ENCODE assay signal across 23 cellular contexts in the genomic region with DNA sequence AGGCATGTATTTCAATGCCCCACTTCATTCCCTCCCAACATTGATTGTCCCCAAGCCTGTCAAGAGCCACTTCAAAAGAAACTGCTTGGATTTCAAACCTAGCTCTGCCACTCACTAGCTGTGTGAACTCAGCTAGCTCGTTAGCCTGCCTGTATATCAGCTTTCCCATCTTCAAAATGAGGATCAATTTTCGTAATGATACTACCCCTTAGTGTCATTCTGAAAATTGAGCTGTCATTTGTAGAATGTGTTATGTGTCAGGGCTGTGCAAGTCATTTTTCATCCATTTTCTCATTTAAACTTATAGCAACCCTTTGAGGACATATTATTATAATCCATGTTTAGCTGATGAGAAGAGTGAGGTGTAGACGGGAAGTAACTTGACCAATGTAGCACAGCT.
A peak's percentile ranks its signal among the peaks of the same experiment; 100 is the strongest.
DNase-seq lines count a peak whose midpoint lies in the region; ATAC-seq and TF ChIP-seq lines count a peak whose summit lies in the region.
"Had no signal": no experiment of that assay in that cellular context is flagged by ENCODE, and none has a peak within 500 bp of the region (broad histone marks: within the 10 kb centered on the region; RNA-seq: fewer than 3 reads in every experiment).

No MANE protein-coding gene starts in this region.

- TF ChIP-seq POLR2A in stomach (IDR thresholded peaks at IDR 0.05): no peak

- no TSS peak for BruUV-seq in PC-9 (replicated peaks; lab: Mats Ljungman, UMichigan)

- H3K27me3 ChIP-seq in OCI-LY3 (ENCODE audit: low read depth, low read length): no peaks in the 10 kb centered on the region
- no peaks in the 10 kb centered on the region for H3K27me3 ChIP-seq in PC-9 (ENCODE audit: insufficient read depth, low read depth)
- H3K27me3 ChIP-seq in stomach: no peaks in the 10 kb centered on the region
- H3K27me3 ChIP-seq: adrenal gland; BLaER1 treated with 17β-estradiol and CSF1 and Interleukin-3, amounts not matched to agents 10 nM and 100 nM; body of pancreas; transverse colon had no signal

- TF ChIP-seq CTCF in OCI-LY3 (IDR thresholded peaks at IDR 0.05; ENCODE audit: low read depth, low read length): no peak
- no peak for TF ChIP-seq CTCF in PC-9 (conservative IDR thresholded peaks at IDR 0.05)
- TF ChIP-seq CTCF in stomach (IDR thresholded peaks at IDR 0.05): no peak

- ATAC-seq in GM18502 (IDR thresholded peaks at IDR 0.05; ENCODE audit: poor library complexity, unreplicated experiment) (peak; percentile 68), GM18870 (IDR thresholded peaks at IDR 0.05; ENCODE audit: unreplicated experiment) (peak; percentile 49), HG02885 (IDR thresholded peaks at IDR 0.05; ENCODE audit: poor library complexity, unreplicated experiment) (peak; percentile 45), HG02678 (IDR thresholded peaks at IDR 0.05; ENCODE audit: unreplicated experiment) (no peak)
- ATAC-seq: body of pancreas, esophagus mucosa, PC-3, Right ventricle myocardium inferior, WTC11 had no signal

- DNase-seq in PC-9 (no peak), stomach (no peak)
- DNase-seq: activated naive CD4-positive, alpha-beta T cell treated with anti-CD3 and anti-CD28 coated beads, Interleukin-2, amount 10 ng/mL, durations not matched to agents 7 days and 5 days; adrenal gland; body of pancreas; mammary epithelial cell; NCI-H1436 treated with DMSO at 0.1 percent for 48 hours; NCI-H2107; NCI-H510A; PC-3; SK-N-SH; stimulated activated CD4-positive, alpha-beta T cell treated with anti-CD3 and anti-CD28 coated beads, Interleukin-15, amount 100 ng/mL, for 24 hours; stimulated activated CD4-positive, alpha-beta T cell treated with anti-CD3 and anti-CD28 coated beads, Interleukin-4, amount 100 ng/mL, for 4 hours; transverse colon had no signal

- peak overlapping the region; percentile 2; the same call in 1 of the 2 replicates for H3K4me3 ChIP-seq in OCI-LY3 (ENCODE audit: low read length)
- H3K4me3 ChIP-seq in PC-9: no peak overlapping the region
- no peak overlapping the region for H3K4me3 ChIP-seq in stomach
- H3K4me3 ChIP-seq: adrenal gland; BLaER1 treated with 17β-estradiol and CSF1 and Interleukin-3, amounts not matched to agents 10 nM and 100 nM; body of pancreas; transverse colon had no signal

- peak overlapping the region; percentile 45 for H3K4me2 ChIP-seq in OCI-LY3 (ENCODE audit: low read length)
- H3K4me2 ChIP-seq in PC-9: no peak overlapping the region
- H3K4me2 ChIP-seq: BLaER1 treated with 17β-estradiol and CSF1 and Interleukin-3, amounts not matched to agents 10 nM and 100 nM; SK-N-SH had no signal

- CTCF ChIA-PET in PC-9 (lab: Charles Lee): no interaction called here

- TF ChIP-seq EP300 in stomach (IDR thresholded peaks at IDR 0.05): no peak

- H4K20me1 ChIP-seq in OCI-LY3 (ENCODE audit: insufficient read depth, low read length) (no peaks in the 10 kb centered on the region), PC-9 (ENCODE audit: insufficient read depth) (no peaks in the 10 kb centered on the region)
- H4K20me1 ChIP-seq: BLaER1 treated with 17β-estradiol and CSF1 and Interleukin-3, amounts not matched to agents 10 nM and 100 nM had no signal

- H3K27ac ChIP-seq in OCI-LY3 (ENCODE audit: low read length) (peak overlapping the region; percentile 25), PC-9 (no peak overlapping the region), stomach (no peak overlapping the region)
- H3K27ac ChIP-seq: adrenal gland; BLaER1 treated with 17β-estradiol and CSF1 and Interleukin-3, amounts not matched to agents 10 nM and 100 nM; body of pancreas; transverse colon had no signal

- H3K4me1 ChIP-seq in OCI-LY3 (ENCODE audit: low read length): peaks cover 61% of the 10 kb centered on the region
- H3K4me1 ChIP-seq in PC-9 (replicated peaks; ENCODE audit: insufficient read depth): no peaks in the 10 kb centered on the region
- H3K4me1 ChIP-seq in stomach: no peaks in the 10 kb centered on the region
- H3K4me1 ChIP-seq: adrenal gland, body of pancreas, transverse colon had no signal

- H3K36me3 ChIP-seq in OCI-LY3 (replicated peaks; ENCODE audit: low read depth, low read length) (no peaks in the 10 kb centered on the region), PC-9 (ENCODE audit: low read depth) (no peaks in the 10 kb centered on the region), stomach (no peaks in the 10 kb centered on the region)
- H3K36me3 ChIP-seq: adrenal gland; BLaER1 treated with 17β-estradiol and CSF1 and Interleukin-3, amounts not matched to agents 10 nM and 100 nM; transverse colon had no signal

- 50 to 78% (median 76%) methylated on average over 3 of the region's 3 CpGs for WGBS in stomach, 5 donors

- POLR2A ChIA-PET in PC-9 (lab: Charles Lee; ENCODE audit: unreplicated experiment): no interaction called here

- H3K9me2 ChIP-seq in PC-9 (ENCODE audit: insufficient read depth): no peaks in the 10 kb centered on the region
- H3K9me2 ChIP-seq: SK-N-SH had no signal

- no peaks in the 10 kb centered on the region for H3F3A ChIP-seq in PC-9 (ENCODE audit: insufficient read depth, low read depth)

- H2AFZ ChIP-seq in OCI-LY3 (ENCODE audit: low read depth, low read length) (no peak overlapping the region), PC-9 (no peak overlapping the region)

- H3K9me3 ChIP-seq in OCI-LY3 (ENCODE audit: insufficient read depth, low read length): no peaks in the 10 kb centered on the region
- no peaks in the 10 kb centered on the region for H3K9me3 ChIP-seq in PC-9 (ENCODE audit: insufficient read depth, low read depth)
- H3K9me3 ChIP-seq in stomach: no peaks in the 10 kb centered on the region
- H3K9me3 ChIP-seq: adrenal gland; BLaER1 treated with 17β-estradiol and CSF1 and Interleukin-3, amounts not matched to agents 10 nM and 100 nM; body of pancreas; SK-N-SH; transverse colon had no signal

- intact Hi-C loops in PC-9 (cut with micrococcal nuclease; ENCODE audit: unreplicated experiment) (no loop called here), stomach (cut with DNase I; ENCODE audit: low total_unique reads) (no loop called here)

- H3K9ac ChIP-seq in OCI-LY3 (ENCODE audit: low read length): no peak overlapping the region
- H3K9ac ChIP-seq: BLaER1 treated with 17β-estradiol and CSF1 and Interleukin-3, amounts not matched to agents 10 nM and 100 nM; SK-N-SH had no signal

- H3K79me2 ChIP-seq in OCI-LY3 (ENCODE audit: low read length) (no peaks in the 10 kb centered on the region), PC-9 (ENCODE audit: low read depth) (no peaks in the 10 kb centered on the region)
